Comparison of ENCODE assay signal across 14 cellular contexts in the genomic region with DNA sequence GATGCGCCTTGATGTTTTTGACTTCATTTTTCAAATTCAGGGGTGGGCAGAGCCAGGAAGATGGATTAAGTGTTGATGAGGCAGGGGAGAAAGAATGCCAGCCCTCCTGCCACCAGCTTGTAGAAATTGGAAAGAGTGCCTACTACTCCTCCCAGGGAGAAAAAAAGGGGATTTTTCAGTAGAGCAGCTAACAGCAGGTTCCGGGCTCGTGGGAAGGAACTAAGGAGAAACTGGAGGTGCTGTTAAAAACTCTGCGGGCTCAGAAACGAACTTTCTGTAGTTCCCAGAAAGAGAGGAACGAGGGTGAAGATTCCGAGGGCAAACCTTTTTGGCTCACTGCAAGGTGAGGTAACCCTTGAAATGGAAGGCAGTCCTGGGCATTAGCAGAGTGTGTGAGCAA.
DNase-seq lines count a peak whose midpoint lies in the region; ATAC-seq and TF ChIP-seq lines count a peak whose summit lies in the region.
"Had no signal": no experiment of that assay in that cellular context is flagged by ENCODE, and none has a peak within 500 bp of the region (broad histone marks: within the 10 kb centered on the region; RNA-seq: fewer than 3 reads in every experiment).

No MANE protein-coding gene starts in this region.

- H3K36me3 ChIP-seq in GM23248 (ENCODE audit: low read depth), result peaks cover 43% of the 10 kb centered on the region

- H3K4me2 ChIP-seq in GM23248 (ENCODE audit: unreplicated experiment), result no peak overlapping the region

- H3K27me3 Mint-ChIP-seq in T-helper 17 cell, result no peaks in the 10 kb centered on the region
- H3K27me3 Mint-ChIP-seq in glutamatergic neuron (ENCODE audit: unreplicated experiment), result peaks cover 3% of the 10 kb centered on the region
- no peaks in the 10 kb centered on the region for H3K27me3 Mint-ChIP-seq in activated T-helper 1 cell treated with anti-CD3 and anti-CD28 coated beads, Interleukin-12 subunit alpha, Interleukin-12 subunit beta, Interleukin-2, Interleukin-4 antibody, amounts not matched to agents 30 ng/mL and 10 ng/mL and 1 ng/mL, durations not matched to agents 14 hours and 24 hours and 36 hours (ENCODE audit: insufficient read depth)
- H3K27me3 Mint-ChIP-seq: stimulated activated naive CD8-positive, alpha-beta T cell treated with anti-CD3 and anti-CD28 coated beads, Interleukin-15, amount 100 ng/mL, for 72 hours had no signal

- TF ChIP-seq CTCF in glutamatergic neuron (IDR thresholded peaks at IDR 0.05; ENCODE audit: partially characterized antibody, unreplicated experiment), result no peak

- H3K27me3 ChIP-seq in GM23248 (replicated peaks; ENCODE audit: insufficient read depth), result no peaks in the 10 kb centered on the region
- H3K27me3 ChIP-seq: body of pancreas had no signal

- H2AFZ ChIP-seq in GM23248, result no peak overlapping the region

- no peak overlapping the region for H3K4me3 ChIP-seq in GM23248
- H3K4me3 ChIP-seq: body of pancreas had no signal

- DNase-seq in GM23248 (no peak), T-helper 17 cell (no peak), glutamatergic neuron (no peak), NCI-H1436 treated with DMSO at 0.1 percent for 48 hours (lab: John Stamatoyannopoulos, UW) (no peak), dermis blood vessel endothelial cell (no peak)
- no peak for DNase-seq in stimulated activated effector memory CD8-positive, alpha-beta T cell treated with anti-CD3 and anti-CD28 coated beads, Interleukin-12 subunit alpha, Interleukin-12 subunit beta, amount 100 ng/mL, for 72 hours (ENCODE audit: low spot score in 2 of 2)
- DNase-seq in activated T-helper 1 cell treated with anti-CD3 and anti-CD28 coated beads, Interleukin-12 subunit alpha, Interleukin-12 subunit beta, Interleukin-2, Interleukin-4 antibody, amounts not matched to agents 30 ng/mL and 10 ng/mL and 1 ng/mL, durations not matched to agents 14 hours and 24 hours and 36 hours (ENCODE audit: low spot score), result no peak
- DNase-seq: activated CD4-positive, alpha-beta T cell treated with anti-CD3 and anti-CD28 coated beads for 4 hours; activated T-cell treated with anti-CD3 and anti-CD28 coated beads, Interleukin-2, amount 50 U/mL, for 72 hours; body of pancreas; NCI-H2227 treated with DMSO at 0.1 percent for 48 hours; stimulated activated naive CD8-positive, alpha-beta T cell treated with anti-CD3 and anti-CD28 coated beads, Interleukin-15, amount 100 ng/mL, for 72 hours had no signal

- peak overlapping the region; percentile 86 for H3K27ac Mint-ChIP-seq in T-helper 17 cell
- peak overlapping the region; percentile 60 for H3K27ac Mint-ChIP-seq in glutamatergic neuron (ENCODE audit: unreplicated experiment)
- H3K27ac Mint-ChIP-seq in stimulated activated effector memory CD8-positive, alpha-beta T cell treated with anti-CD3 and anti-CD28 coated beads, Interleukin-12 subunit alpha, Interleukin-12 subunit beta, amount 100 ng/mL, for 72 hours, result peak overlapping the region; percentile 15
- no peak overlapping the region for H3K27ac Mint-ChIP-seq in activated T-helper 1 cell treated with anti-CD3 and anti-CD28 coated beads, Interleukin-12 subunit alpha, Interleukin-12 subunit beta, Interleukin-2, Interleukin-4 antibody, amounts not matched to agents 30 ng/mL and 10 ng/mL and 1 ng/mL, durations not matched to agents 14 hours and 24 hours and 36 hours
- H3K27ac Mint-ChIP-seq: activated T-cell treated with anti-CD3 and anti-CD28 coated beads, Interleukin-2, amount 50 U/mL, for 72 hours; T-helper 1 cell treated with Interleukin-12 subunit alpha and Interleukin-12 subunit beta and Interleukin-4 antibody, amounts not matched to agents 30 μg/mL and 1 μg/mL, for 36 hours had no signal

- no peak overlapping the region for H3K9ac ChIP-seq in GM23248

- peaks cover 13% of the 10 kb centered on the region for H3K4me1 ChIP-seq in GM23248 (ENCODE audit: insufficient read depth)

- H3K9me3 ChIP-seq in GM23248 (ENCODE audit: low read depth) (no peaks in the 10 kb centered on the region), T-helper 17 cell (ENCODE audit: control insufficient read depth, low read length, poor library complexity, severe bottlenecking) (no peaks in the 10 kb centered on the region)
- H3K9me3 ChIP-seq: body of pancreas had no signal

- H3F3A ChIP-seq in GM23248 (ENCODE audit: insufficient read depth), result peaks cover 45% of the 10 kb centered on the region

- peak overlapping the region; percentile 61 for H3K27ac ChIP-seq in GM23248
- H3K27ac ChIP-seq: body of pancreas had no signal

- ATAC-seq in T-helper 17 cell (no peak), HG02884 (IDR thresholded peaks at IDR 0.05; ENCODE audit: unreplicated experiment) (no peak)
- ATAC-seq in stimulated activated effector memory CD8-positive, alpha-beta T cell treated with anti-CD3 and anti-CD28 coated beads, Interleukin-12 subunit alpha, Interleukin-12 subunit beta, amount 100 ng/mL, for 72 hours, result no peak
- ATAC-seq: activated T-cell treated with anti-CD3 and anti-CD28 coated beads, Interleukin-2, amount 50 U/mL, for 72 hours; body of pancreas; stimulated activated naive CD8-positive, alpha-beta T cell treated with anti-CD3 and anti-CD28 coated beads, Interleukin-15, amount 100 ng/mL, for 72 hours had no signal

- H3K9me2 ChIP-seq in GM23248 (ENCODE audit: insufficient read depth), result no peaks in the 10 kb centered on the region

- H3K9me3 Mint-ChIP-seq in glutamatergic neuron (ENCODE audit: unreplicated experiment), result peaks cover 8% of the 10 kb centered on the region
- H3K9me3 Mint-ChIP-seq in stimulated activated effector memory CD8-positive, alpha-beta T cell treated with anti-CD3 and anti-CD28 coated beads, Interleukin-12 subunit alpha, Interleukin-12 subunit beta, amount 100 ng/mL, for 72 hours, result no peaks in the 10 kb centered on the region
- H3K9me3 Mint-ChIP-seq in activated T-helper 1 cell treated with anti-CD3 and anti-CD28 coated beads, Interleukin-12 subunit alpha, Interleukin-12 subunit beta, Interleukin-2, Interleukin-4 antibody, amounts not matched to agents 30 ng/mL and 10 ng/mL and 1 ng/mL, durations not matched to agents 14 hours and 24 hours and 36 hours, result no peaks in the 10 kb centered on the region
- H3K9me3 Mint-ChIP-seq: activated T-cell treated with anti-CD3 and anti-CD28 coated beads, Interleukin-2, amount 50 U/mL, for 72 hours; stimulated activated naive CD8-positive, alpha-beta T cell treated with anti-CD3 and anti-CD28 coated beads, Interleukin-15, amount 100 ng/mL, for 72 hours; T-helper 1 cell treated with Interleukin-12 subunit alpha and Interleukin-12 subunit beta and Interleukin-4 antibody, amounts not matched to agents 30 μg/mL and 1 μg/mL, for 36 hours had no signal

- in situ Hi-C loops in GM23248 (cut with MboI), result no loop called here

- H3K4me3 Mint-ChIP-seq in T-helper 17 cell (no peak overlapping the region), glutamatergic neuron (ENCODE audit: unreplicated experiment) (no peak overlapping the region)
- H3K4me3 Mint-ChIP-seq in stimulated activated effector memory CD8-positive, alpha-beta T cell treated with anti-CD3 and anti-CD28 coated beads, Interleukin-12 subunit alpha, Interleukin-12 subunit beta, amount 100 ng/mL, for 72 hours, result no peak overlapping the region
- no peak overlapping the region for H3K4me3 Mint-ChIP-seq in activated T-helper 1 cell treated with anti-CD3 and anti-CD28 coated beads, Interleukin-12 subunit alpha, Interleukin-12 subunit beta, Interleukin-2, Interleukin-4 antibody, amounts not matched to agents 30 ng/mL and 10 ng/mL and 1 ng/mL, durations not matched to agents 14 hours and 24 hours and 36 hours
- H3K4me3 Mint-ChIP-seq: activated T-cell treated with anti-CD3 and anti-CD28 coated beads, Interleukin-2, amount 50 U/mL, for 72 hours; stimulated activated naive CD8-positive, alpha-beta T cell treated with anti-CD3 and anti-CD28 coated beads, Interleukin-15, amount 100 ng/mL, for 72 hours; T-helper 1 cell treated with Interleukin-12 subunit alpha and Interleukin-12 subunit beta and Interleukin-4 antibody, amounts not matched to agents 30 μg/mL and 1 μg/mL, for 36 hours had no signal

- peaks cover 6% of the 10 kb centered on the region for H3K4me1 Mint-ChIP-seq in T-helper 17 cell
- H3K4me1 Mint-ChIP-seq in glutamatergic neuron (ENCODE audit: low read depth, unreplicated experiment), result peaks cover 15% of the 10 kb centered on the region
- H3K4me1 Mint-ChIP-seq in stimulated activated effector memory CD8-positive, alpha-beta T cell treated with anti-CD3 and anti-CD28 coated beads, Interleukin-12 subunit alpha, Interleukin-12 subunit beta, amount 100 ng/mL, for 72 hours, result peaks cover 14% of the 10 kb centered on the region
- no peaks in the 10 kb centered on the region for H3K4me1 Mint-ChIP-seq in activated T-helper 1 cell treated with anti-CD3 and anti-CD28 coated beads, Interleukin-12 subunit alpha, Interleukin-12 subunit beta, Interleukin-2, Interleukin-4 antibody, amounts not matched to agents 30 ng/mL and 10 ng/mL and 1 ng/mL, durations not matched to agents 14 hours and 24 hours and 36 hours (ENCODE audit: low read depth)

- H3K79me2 ChIP-seq in GM23248 (ENCODE audit: insufficient read depth), result no peaks in the 10 kb centered on the region

- H3K36me3 Mint-ChIP-seq in T-helper 17 cell (ENCODE audit: low read depth) (peaks cover 10% of the 10 kb centered on the region), glutamatergic neuron (ENCODE audit: unreplicated experiment) (no peaks in the 10 kb centered on the region)
- peaks cover 80% of the 10 kb centered on the region for H3K36me3 Mint-ChIP-seq in stimulated activated effector memory CD8-positive, alpha-beta T cell treated with anti-CD3 and anti-CD28 coated beads, Interleukin-12 subunit alpha, Interleukin-12 subunit beta, amount 100 ng/mL, for 72 hours
- H3K36me3 Mint-ChIP-seq in activated T-helper 1 cell treated with anti-CD3 and anti-CD28 coated beads, Interleukin-12 subunit alpha, Interleukin-12 subunit beta, Interleukin-2, Interleukin-4 antibody, amounts not matched to agents 30 ng/mL and 10 ng/mL and 1 ng/mL, durations not matched to agents 14 hours and 24 hours and 36 hours (ENCODE audit: low read depth), result peaks cover 33% of the 10 kb centered on the region

- no peaks in the 10 kb centered on the region for H4K20me1 ChIP-seq in GM23248 (ENCODE audit: insufficient read depth)

- intact Hi-C loops in activated T-helper 1 cell treated with anti-CD3 and anti-CD28 coated beads, Interleukin-12 subunit alpha, Interleukin-12 subunit beta, Interleukin-2, Interleukin-4 antibody, amounts not matched to agents 30 ng/mL and 10 ng/mL and 1 ng/mL, durations not matched to agents 14 hours and 24 hours and 36 hours (cut with micrococcal nuclease), result no loop called here

- WGBS in GM23248 (ENCODE audit: low coverage in 1 of 2, low lambda C conversion rate in 2 of 2, missing lambda C conversion rate in 2 of 2), 2 experiments, result 71 to 76% methylated on average over 7 of the region's 7 CpGs
